Comparison of ENCODE assay signal across 1 cellular context in the genomic region with DNA sequence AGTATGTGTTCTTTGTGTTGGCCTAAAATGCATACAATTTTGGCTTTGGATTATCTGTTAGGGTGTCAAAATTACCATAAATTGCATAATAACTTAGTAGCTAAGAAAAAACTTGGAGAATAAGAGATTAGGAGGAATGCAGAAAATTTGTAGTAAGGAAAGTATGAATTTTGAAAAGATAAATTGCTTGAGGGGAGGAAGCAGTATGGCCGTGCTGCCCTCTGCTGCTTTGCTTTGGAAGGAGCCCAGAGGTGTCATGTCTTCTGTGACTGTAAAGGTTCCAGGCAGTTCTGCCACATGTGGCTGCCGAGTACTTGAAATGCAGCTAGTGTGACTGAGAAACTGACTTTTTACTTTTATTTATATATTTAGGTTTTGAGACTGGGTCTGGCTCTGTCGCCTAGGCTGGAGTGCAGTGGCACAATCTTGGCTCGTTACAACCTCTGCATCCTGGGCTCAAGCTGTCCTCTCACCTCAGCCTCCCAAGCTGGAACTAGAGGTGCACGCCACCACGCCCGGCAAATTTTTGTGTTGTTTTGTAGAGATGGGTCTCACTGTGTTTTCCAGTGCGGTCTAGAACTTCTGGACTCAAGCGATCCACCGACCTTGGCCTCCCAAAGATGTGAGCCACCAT.
TF ChIP-seq lines count a peak whose summit lies in the region.

No MANE protein-coding gene starts in this region.

TF ChIP-seq in HCT116, 20 proteins besides CTCF, POLR2A, EP300 and RAD21 (continued from another document):
- no peak for TF ChIP-seq SIN3A (IDR thresholded peaks at IDR 0.05; ENCODE audit: low read depth)
- no peak for TF ChIP-seq ZNF274 (IDR thresholded peaks at IDR 0.05; ENCODE audit: low read depth, low read length)
- TF ChIP-seq, protein P1, sequence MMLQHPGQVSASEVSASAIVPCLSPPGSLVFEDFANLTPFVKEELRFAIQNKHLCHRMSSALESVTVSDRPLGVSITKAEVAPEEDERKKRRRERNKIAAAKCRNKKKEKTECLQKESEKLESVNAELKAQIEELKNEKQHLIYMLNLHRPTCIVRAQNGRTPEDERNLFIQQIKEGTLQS (IDR thresholded peaks at IDR 0.05) = no peak
- TF ChIP-seq CEBPB (IDR thresholded peaks at IDR 0.05; ENCODE audit: low read depth) = no peak
- no peak for TF ChIP-seq CBX3 (IDR thresholded peaks at IDR 0.05; ENCODE audit: low read depth)
